9 cellular contexts compared by ENCODE assay signal in genomic region chr14:22471545-22472121, GRCh38.
A peak's percentile ranks its signal among the peaks of the same experiment; 100 is the strongest.
DNase-seq lines count a peak whose midpoint lies in the region; TF ChIP-seq lines count a peak whose summit lies in the region.
"Had no signal": no experiment of that assay in that cellular context is flagged by ENCODE, and none has a peak within 500 bp of the region (broad histone marks: within the 10 kb centered on the region; RNA-seq: fewer than 3 reads in every experiment).

No MANE protein-coding gene starts in this region.

- WGBS in liver: 23% methylated on average over 7 of the region's 7 CpGs

- H3K36me3 Mint-ChIP-seq in brain: no peaks in the 10 kb centered on the region
- no peaks in the 10 kb centered on the region for H3K36me3 Mint-ChIP-seq in activated naive CD4-positive, alpha-beta T cell treated with anti-CD3 and anti-CD28 coated beads for 36 hours (ENCODE audit: low read depth)
- H3K36me3 Mint-ChIP-seq: activated naive CD8-positive, alpha-beta T cell treated with anti-CD3 and anti-CD28 coated beads, Interleukin-2, amount 10 ng/mL, durations not matched to agents 7 days and 5 days had no signal

- no peak overlapping the region for H3K27ac ChIP-seq in liver (ENCODE audit: low read depth in 1 of 2, low read length in 2 of 2)

- H3K9me3 ChIP-seq in liver (ENCODE audit: control insufficient read depth in 4 of 4, low read length in 3 of 4): no peaks in the 10 kb centered on the region

- TF ChIP-seq CTCF in AG09309 (IDR thresholded peaks at IDR 0.05; ENCODE audit: control insufficient read depth, insufficient read depth, low read depth, low read length, missing control alignments): peak; percentile 37
- TF ChIP-seq CTCF in brain (conservative IDR thresholded peaks at IDR 0.05): peak; percentile 54 to 56
- TF ChIP-seq CTCF in liver (IDR thresholded peaks at IDR 0.05; ENCODE audit: low read depth, low read length, missing input control): peak; percentile 35

- H3K36me3 ChIP-seq in liver (ENCODE audit: control insufficient read depth in 4 of 4, insufficient read depth in 3 of 4, low read depth in 1 of 4, low read length in 3 of 4): no peaks in the 10 kb centered on the region

- H3K4me1 ChIP-seq in liver (ENCODE audit: control insufficient read depth in 4 of 4, insufficient read depth in 4 of 4, low read length in 3 of 4): no peaks in the 10 kb centered on the region

- H3K9ac ChIP-seq in liver (ENCODE audit: low read depth in 1 of 2, low read length in 2 of 2): no peak overlapping the region

- H3K27me3 Mint-ChIP-seq in brain: peaks cover 2% of the 10 kb centered on the region
- H3K27me3 Mint-ChIP-seq in activated naive CD4-positive, alpha-beta T cell treated with anti-CD3 and anti-CD28 coated beads for 36 hours (ENCODE audit: low read depth): no peaks in the 10 kb centered on the region
- H3K27me3 Mint-ChIP-seq: activated naive CD8-positive, alpha-beta T cell treated with anti-CD3 and anti-CD28 coated beads, Interleukin-2, amount 10 ng/mL, durations not matched to agents 7 days and 5 days had no signal

- H3K4me1 Mint-ChIP-seq in brain: peaks cover 94% of the 10 kb centered on the region
- no peaks in the 10 kb centered on the region for H3K4me1 Mint-ChIP-seq in activated naive CD4-positive, alpha-beta T cell treated with anti-CD3 and anti-CD28 coated beads for 36 hours (ENCODE audit: low read depth)
- H3K4me1 Mint-ChIP-seq: activated naive CD8-positive, alpha-beta T cell treated with anti-CD3 and anti-CD28 coated beads, Interleukin-2, amount 10 ng/mL, durations not matched to agents 7 days and 5 days had no signal

- H3K27me3 ChIP-seq in liver (ENCODE audit: control insufficient read depth in 4 of 4, insufficient read depth in 4 of 4, low read length in 3 of 4): peaks cover 0 to 5% (median 2%) of the 10 kb centered on the region in 4 donors

- H3K4me3 ChIP-seq in AG09309 (ENCODE audit: control insufficient read depth, low read depth, low read length) (no peak overlapping the region), liver (ENCODE audit: low read depth in 1 of 3, low read length in 3 of 3) (no peak overlapping the region)

- no peak overlapping the region for H3K4me3 Mint-ChIP-seq in brain
- no peak overlapping the region for H3K4me3 Mint-ChIP-seq in activated naive CD4-positive, alpha-beta T cell treated with anti-CD3 and anti-CD28 coated beads for 36 hours
- H3K4me3 Mint-ChIP-seq: activated naive CD8-positive, alpha-beta T cell treated with anti-CD3 and anti-CD28 coated beads, Interleukin-2, amount 10 ng/mL, durations not matched to agents 7 days and 5 days had no signal

- H3K27ac Mint-ChIP-seq in brain: peak overlapping the region in 4 of 5 experiments; percentile 5 to 76 (median 22)
- H3K27ac Mint-ChIP-seq in activated naive CD4-positive, alpha-beta T cell treated with anti-CD3 and anti-CD28 coated beads for 36 hours: no peak overlapping the region
- H3K27ac Mint-ChIP-seq: activated naive CD8-positive, alpha-beta T cell treated with anti-CD3 and anti-CD28 coated beads, Interleukin-2, amount 10 ng/mL, durations not matched to agents 7 days and 5 days had no signal

- no peaks in the 10 kb centered on the region for H3K9me3 Mint-ChIP-seq in brain
- H3K9me3 Mint-ChIP-seq in activated naive CD4-positive, alpha-beta T cell treated with anti-CD3 and anti-CD28 coated beads for 36 hours: no peaks in the 10 kb centered on the region
- H3K9me3 Mint-ChIP-seq: activated naive CD8-positive, alpha-beta T cell treated with anti-CD3 and anti-CD28 coated beads, Interleukin-2, amount 10 ng/mL, durations not matched to agents 7 days and 5 days had no signal

- TF ChIP-seq RAD21 in liver (IDR thresholded peaks at IDR 0.05): peak; percentile 52 to 65

- intact Hi-C loops in activated naive CD4-positive, alpha-beta T cell treated with anti-CD3 and anti-CD28 coated beads for 36 hours (cut with micrococcal nuclease): no loop called here

- no peak for DNase-seq in AG09309 (ENCODE audit: low read depth)
- DNase-seq in LHCN-M2 (ENCODE audit: low read depth): peak; percentile 39
- no peak for DNase-seq in NCI-H1048 (lab: John Stamatoyannopoulos, UW)
- no peak for DNase-seq in activated naive CD4-positive, alpha-beta T cell treated with anti-CD3 and anti-CD28 coated beads for 36 hours
- DNase-seq in DMS53 treated with DMSO at 0.1 percent for 48 hours (lab: John Stamatoyannopoulos, UW; ENCODE audit: unreplicated experiment): no peak
- no peak for DNase-seq in NCI-H345 treated with DMSO at 0.1 percent for 48 hours (lab: John Stamatoyannopoulos, UW; ENCODE audit: unreplicated experiment)
- DNase-seq: activated naive CD8-positive, alpha-beta T cell treated with anti-CD3 and anti-CD28 coated beads, Interleukin-2, amount 10 ng/mL, durations not matched to agents 7 days and 5 days had no signal

- CTCF ChIA-PET in activated naive CD4-positive, alpha-beta T cell treated with anti-CD3 and anti-CD28 coated beads for 36 hours (lab: Charles Lee): no interaction called here

TF ChIP-seq in liver, 16 proteins besides CTCF, POLR2A, EP300 and RAD21:
- TF ChIP-seq, protein P1, sequence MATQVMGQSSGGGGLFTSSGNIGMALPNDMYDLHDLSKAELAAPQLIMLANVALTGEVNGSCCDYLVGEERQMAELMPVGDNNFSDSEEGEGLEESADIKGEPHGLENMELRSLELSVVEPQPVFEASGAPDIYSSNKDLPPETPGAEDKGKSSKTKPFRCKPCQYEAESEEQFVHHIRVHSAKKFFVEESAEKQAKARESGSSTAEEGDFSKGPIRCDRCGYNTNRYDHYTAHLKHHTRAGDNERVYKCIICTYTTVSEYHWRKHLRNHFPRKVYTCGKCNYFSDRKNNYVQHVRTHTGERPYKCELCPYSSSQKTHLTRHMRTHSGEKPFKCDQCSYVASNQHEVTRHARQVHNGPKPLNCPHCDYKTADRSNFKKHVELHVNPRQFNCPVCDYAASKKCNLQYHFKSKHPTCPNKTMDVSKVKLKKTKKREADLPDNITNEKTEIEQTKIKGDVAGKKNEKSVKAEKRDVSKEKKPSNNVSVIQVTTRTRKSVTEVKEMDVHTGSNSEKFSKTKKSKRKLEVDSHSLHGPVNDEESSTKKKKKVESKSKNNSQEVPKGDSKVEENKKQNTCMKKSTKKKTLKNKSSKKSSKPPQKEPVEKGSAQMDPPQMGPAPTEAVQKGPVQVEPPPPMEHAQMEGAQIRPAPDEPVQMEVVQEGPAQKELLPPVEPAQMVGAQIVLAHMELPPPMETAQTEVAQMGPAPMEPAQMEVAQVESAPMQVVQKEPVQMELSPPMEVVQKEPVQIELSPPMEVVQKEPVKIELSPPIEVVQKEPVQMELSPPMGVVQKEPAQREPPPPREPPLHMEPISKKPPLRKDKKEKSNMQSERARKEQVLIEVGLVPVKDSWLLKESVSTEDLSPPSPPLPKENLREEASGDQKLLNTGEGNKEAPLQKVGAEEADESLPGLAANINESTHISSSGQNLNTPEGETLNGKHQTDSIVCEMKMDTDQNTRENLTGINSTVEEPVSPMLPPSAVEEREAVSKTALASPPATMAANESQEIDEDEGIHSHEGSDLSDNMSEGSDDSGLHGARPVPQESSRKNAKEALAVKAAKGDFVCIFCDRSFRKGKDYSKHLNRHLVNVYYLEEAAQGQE (IDR thresholded peaks at IDR 0.05): no peak
- no peak for TF ChIP-seq EGR1 (IDR thresholded peaks at IDR 0.05; ENCODE audit: low read depth in 2 of 2)
- TF ChIP-seq, protein P2, sequence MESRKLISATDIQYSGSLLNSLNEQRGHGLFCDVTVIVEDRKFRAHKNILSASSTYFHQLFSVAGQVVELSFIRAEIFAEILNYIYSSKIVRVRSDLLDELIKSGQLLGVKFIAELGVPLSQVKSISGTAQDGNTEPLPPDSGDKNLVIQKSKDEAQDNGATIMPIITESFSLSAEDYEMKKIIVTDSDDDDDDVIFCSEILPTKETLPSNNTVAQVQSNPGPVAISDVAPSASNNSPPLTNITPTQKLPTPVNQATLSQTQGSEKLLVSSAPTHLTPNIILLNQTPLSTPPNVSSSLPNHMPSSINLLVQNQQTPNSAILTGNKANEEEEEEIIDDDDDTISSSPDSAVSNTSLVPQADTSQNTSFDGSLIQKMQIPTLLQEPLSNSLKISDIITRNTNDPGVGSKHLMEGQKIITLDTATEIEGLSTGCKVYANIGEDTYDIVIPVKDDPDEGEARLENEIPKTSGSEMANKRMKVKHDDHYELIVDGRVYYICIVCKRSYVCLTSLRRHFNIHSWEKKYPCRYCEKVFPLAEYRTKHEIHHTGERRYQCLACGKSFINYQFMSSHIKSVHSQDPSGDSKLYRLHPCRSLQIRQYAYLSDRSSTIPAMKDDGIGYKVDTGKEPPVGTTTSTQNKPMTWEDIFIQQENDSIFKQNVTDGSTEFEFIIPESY (IDR thresholded peaks at IDR 0.05): no peak
- TF ChIP-seq YY1 (IDR thresholded peaks at IDR 0.05): no peak
- no peak for TF ChIP-seq GABPA (IDR thresholded peaks at IDR 0.05 in 1 of 2, conservative IDR thresholded peaks at IDR 0.05 in 1 of 2)
- TF ChIP-seq JUND (IDR thresholded peaks at IDR 0.05): no peak
- TF ChIP-seq, protein P3, sequence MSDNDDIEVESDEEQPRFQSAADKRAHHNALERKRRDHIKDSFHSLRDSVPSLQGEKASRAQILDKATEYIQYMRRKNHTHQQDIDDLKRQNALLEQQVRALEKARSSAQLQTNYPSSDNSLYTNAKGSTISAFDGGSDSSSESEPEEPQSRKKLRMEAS (IDR thresholded peaks at IDR 0.05): no peak
- no peak for TF ChIP-seq TAF1 (conservative IDR thresholded peaks at IDR 0.05)
- TF ChIP-seq FOXA1 (IDR thresholded peaks at IDR 0.05): no peak
- no peak for TF ChIP-seq FOXA2 (IDR thresholded peaks at IDR 0.05)
- no peak for TF ChIP-seq RXRA (IDR thresholded peaks at IDR 0.05)
- TF ChIP-seq NR2F2 (IDR thresholded peaks at IDR 0.05): no peak
- no peak for TF ChIP-seq ATF3 (IDR thresholded peaks at IDR 0.05)
